9 cellular contexts compared by ENCODE assay signal in genomic region chr3:14810795-14811661, GRCh38. TPM values are rescaled to one million over a fixed set of nuclear protein-coding genes. Genes with fewer than 3 reads are reported as not detected.
A peak's percentile ranks its signal among the peaks of the same experiment; 100 is the strongest.
DNase-seq lines count a peak whose midpoint lies in the region; ATAC-seq and TF ChIP-seq lines count a peak whose summit lies in the region.
"Had no signal": no experiment of that assay in that cellular context is flagged by ENCODE, and none has a peak within 500 bp of the region (broad histone marks: within the 10 kb centered on the region; RNA-seq: fewer than 3 reads in every experiment).

No MANE protein-coding gene starts in this region.

- H3K27me3 ChIP-seq in left ventricle myocardium inferior (ENCODE audit: low read depth), result peaks cover 76% of the 10 kb centered on the region
- H3K27me3 ChIP-seq in neural progenitor cell, result peaks cover 89% of the 10 kb centered on the region

- H3K27ac ChIP-seq in left ventricle myocardium inferior (replicated peaks) (peak overlapping the region; percentile 94), neural progenitor cell (no peak overlapping the region), urinary bladder (ENCODE audit: low read depth) (peak overlapping the region; percentile 27)

- no peak for DNase-seq in activated naive CD8-positive, alpha-beta T cell treated with anti-CD3 and anti-CD28 coated beads, Interleukin-2, amount 50 U/mL, for 24 hours
- DNase-seq in left ventricle myocardium inferior (no peak), neural progenitor cell (ENCODE audit: low spot score) (peak; percentile 52), SIG-M5 treated with dmso at 0.1 percent for 504 hours (lab: John Stamatoyannopoulos, UW; ENCODE audit: unreplicated experiment) (no peak), COLO668 (lab: John Stamatoyannopoulos, UW; ENCODE audit: unreplicated experiment) (no peak)
- DNase-seq: stimulated activated CD4-positive, alpha-beta T cell treated with anti-CD3 and anti-CD28 coated beads, Interleukin-15, amount 100 ng/mL, for 24 hours had no signal

- peak overlapping the region; percentile 80 for H3K4me3 ChIP-seq in left ventricle myocardium inferior
- peak overlapping the region; percentile 52 for H3K4me3 ChIP-seq in neural progenitor cell
- H3K4me3 ChIP-seq in urinary bladder (ENCODE audit: low read depth, low read length), result peak overlapping the region; percentile 60

- 1% methylated on average over 78 of the region's 78 CpGs for WGBS in urinary bladder

- peak overlapping the region; percentile 98 for H2AFZ ChIP-seq in neural progenitor cell (replicated peaks)

- H3K4me3 Mint-ChIP-seq in activated naive CD8-positive, alpha-beta T cell, result peak overlapping the region; percentile 68
- no peak overlapping the region for H3K4me3 Mint-ChIP-seq in activated naive CD8-positive, alpha-beta T cell treated with anti-CD3 and anti-CD28 coated beads, Interleukin-2, amount 50 U/mL, for 24 hours
- H3K4me3 Mint-ChIP-seq in neural progenitor cell, result peak overlapping the region; percentile 90

- H4K20me1 ChIP-seq in neural progenitor cell (ENCODE audit: low read depth), result no peaks in the 10 kb centered on the region

- peaks cover 12% of the 10 kb centered on the region for H3F3A ChIP-seq in neural progenitor cell (ENCODE audit: low read depth)

- H3K9me3 ChIP-seq in left ventricle myocardium inferior (replicated peaks), result no peaks in the 10 kb centered on the region
- H3K9me3 ChIP-seq in neural progenitor cell (ENCODE audit: low read depth), result no peaks in the 10 kb centered on the region

- H3K36me3 ChIP-seq in left ventricle myocardium inferior, result no peaks in the 10 kb centered on the region
- no peaks in the 10 kb centered on the region for H3K36me3 ChIP-seq in neural progenitor cell
- H3K36me3 ChIP-seq in urinary bladder (ENCODE audit: insufficient read depth), result no peaks in the 10 kb centered on the region

- no peaks in the 10 kb centered on the region for H3K9me3 Mint-ChIP-seq in activated naive CD8-positive, alpha-beta T cell (ENCODE audit: low read depth)
- H3K9me3 Mint-ChIP-seq in activated naive CD8-positive, alpha-beta T cell treated with anti-CD3 and anti-CD28 coated beads, Interleukin-2, amount 50 U/mL, for 24 hours, result no peaks in the 10 kb centered on the region
- H3K9me3 Mint-ChIP-seq in neural progenitor cell, result peaks cover 2% of the 10 kb centered on the region

- H3K4me1 Mint-ChIP-seq in activated naive CD8-positive, alpha-beta T cell (ENCODE audit: low read depth), result peaks cover 6% of the 10 kb centered on the region
- H3K4me1 Mint-ChIP-seq in activated naive CD8-positive, alpha-beta T cell treated with anti-CD3 and anti-CD28 coated beads, Interleukin-2, amount 50 U/mL, for 24 hours, result peaks cover 7% of the 10 kb centered on the region
- H3K4me1 Mint-ChIP-seq in neural progenitor cell, result peaks cover 5% of the 10 kb centered on the region

- H3K36me3 Mint-ChIP-seq in activated naive CD8-positive, alpha-beta T cell, result no peaks in the 10 kb centered on the region
- H3K36me3 Mint-ChIP-seq in activated naive CD8-positive, alpha-beta T cell treated with anti-CD3 and anti-CD28 coated beads, Interleukin-2, amount 50 U/mL, for 24 hours (ENCODE audit: low read depth), result no peaks in the 10 kb centered on the region
- peaks cover 2% of the 10 kb centered on the region for H3K36me3 Mint-ChIP-seq in neural progenitor cell

- intact Hi-C loops in left ventricle myocardium inferior (cut with micrococcal nuclease), result no loop called here

- no peak overlapping the region for H3K9ac ChIP-seq in neural progenitor cell

- TF ChIP-seq CTCF in left ventricle myocardium inferior (IDR thresholded peaks at IDR 0.05; ENCODE audit: borderline replicate concordance) (no peak), neural progenitor cell (IDR thresholded peaks at IDR 0.05) (no peak)

- no peak overlapping the region for H3K27ac Mint-ChIP-seq in activated naive CD8-positive, alpha-beta T cell
- no peak overlapping the region for H3K27ac Mint-ChIP-seq in activated naive CD8-positive, alpha-beta T cell treated with anti-CD3 and anti-CD28 coated beads, Interleukin-2, amount 50 U/mL, for 24 hours
- no peak overlapping the region for H3K27ac Mint-ChIP-seq in neural progenitor cell

- no peaks in the 10 kb centered on the region for H3K79me2 ChIP-seq in neural progenitor cell (ENCODE audit: low read depth)

- peaks cover 36% of the 10 kb centered on the region for H3K27me3 Mint-ChIP-seq in activated naive CD8-positive, alpha-beta T cell
- H3K27me3 Mint-ChIP-seq in activated naive CD8-positive, alpha-beta T cell treated with anti-CD3 and anti-CD28 coated beads, Interleukin-2, amount 50 U/mL, for 24 hours, result peaks cover 61% of the 10 kb centered on the region
- peaks cover 56% of the 10 kb centered on the region for H3K27me3 Mint-ChIP-seq in neural progenitor cell (ENCODE audit: insufficient read depth, low read depth)

- peak overlapping the region; percentile 93 for H3K4me2 ChIP-seq in neural progenitor cell

- ATAC-seq in activated naive CD8-positive, alpha-beta T cell treated with anti-CD3 and anti-CD28 coated beads, Interleukin-2, amount 50 U/mL, for 24 hours, result no peak
- no peak for ATAC-seq in GM21447 (IDR thresholded peaks at IDR 0.05; ENCODE audit: unreplicated experiment)

- H3K4me1 ChIP-seq in left ventricle myocardium inferior (peaks cover 75% of the 10 kb centered on the region), neural progenitor cell (no peaks in the 10 kb centered on the region), urinary bladder (ENCODE audit: insufficient read depth) (no peaks in the 10 kb centered on the region)

RNA-seq across cellular contexts. Expression of gene FGD5, which starts 7.7 kb away (rescaled TPM):
- total RNA-seq in left ventricle myocardium inferior (13.9 TPM), neural progenitor cell (ENCODE audit: low replicate concordance) (0.24 and 0.25 TPM in 2 replicates), urinary bladder (25.7 TPM)
- 18.8 TPM for polyA plus RNA-seq in urinary bladder

Comparison
In these comparisons a context has a peak if more than half of its experiments do, and no peak if none do; other contexts are left out.
1. RNA of gene FGD5, which starts 7.7 kb away (total RNA-seq): 25.7 TPM in urinary bladder (single experiment) and 13.9 TPM in left ventricle myocardium inferior (single experiment); 0.24 to 0.25 TPM in neural progenitor cell; every median in the first group is over 10 times any median in the second.
2. Peak in every context shown above with its lines, with median percentiles within 50 percentile points of each other: H3K4me3 ChIP-seq.